In genomic region chr12:114722176-114722575, GRCh38 we compare ENCODE assay signal across 3 cellular contexts. TPM values are rescaled to one million over a fixed set of nuclear protein-coding genes. Genes with fewer than 3 reads are reported as not detected.
"Had no signal": no experiment of that assay in that cellular context is flagged by ENCODE, and none has a peak within 500 bp of the region (broad histone marks: within the 10 kb centered on the region; RNA-seq: fewer than 3 reads in every experiment).

No MANE protein-coding gene starts in this region.

RNA-seq across cellular contexts. Expression of gene TBX3, which starts 38.2 kb away (rescaled TPM):
- total RNA-seq: naive thymus-derived CD8-positive, alpha-beta T cell; natural killer cell treated with Interleukin-12 subunit alpha and Interleukin-12 subunit beta and Interleukin-15 and Interleukin-18, amount 100 ng/mL, for 72 hours had no signal
- polyA plus RNA-seq: naive thymus-derived CD8-positive, alpha-beta T cell; neural cell had no signal
